Comparison of ENCODE assay signal across 8 cellular contexts in genomic region chr5:132387649-132388117, GRCh38. TPM values are rescaled to one million over a fixed set of nuclear protein-coding genes. Genes with fewer than 3 reads are reported as not detected.
DNase-seq lines count a peak whose midpoint lies in the region; ATAC-seq lines count a peak whose summit lies in the region.

No MANE protein-coding gene starts in this region.

- H3K36me3 ChIP-seq in mesenchymal stem cell (ENCODE audit: control insufficient read depth in 1 of 2, insufficient read depth in 2 of 2, low read depth in 1 of 2, low read length in 2 of 2) (peaks cover 0 to 30% of the 10 kb centered on the region in 2 experiments), aorta (ENCODE audit: control insufficient read depth in 1 of 2, insufficient read depth in 2 of 2, low read length in 1 of 2) (no peaks in the 10 kb centered on the region)

- H3K4me1 ChIP-seq in mesenchymal stem cell (ENCODE audit: control insufficient read depth, insufficient read depth, low read depth, low read length): peaks cover 34% of the 10 kb centered on the region
- peaks cover 1 to 3% of the 10 kb centered on the region in 2 donors for H3K4me1 ChIP-seq in aorta (ENCODE audit: control insufficient read depth in 1 of 2, insufficient read depth in 2 of 2, low read length in 2 of 2)

- H3K14ac ChIP-seq in mesenchymal stem cell (ENCODE audit: low read length in 2 of 2): no peak overlapping the region

- H3K4ac ChIP-seq in mesenchymal stem cell (ENCODE audit: low read depth in 1 of 2, low read length in 2 of 2): peak overlapping the region; percentile 19 to 29

- H3K27ac ChIP-seq in cingulate gyrus (ENCODE audit: low read depth, low read length): peak overlapping the region; percentile 41
- peak overlapping the region; percentile 99 for H3K27ac ChIP-seq in mesenchymal stem cell (ENCODE audit: low read length, poor library complexity, severe bottlenecking)
- peak overlapping the region; percentile 67 to 96 for H3K27ac ChIP-seq in aorta (ENCODE audit: low read depth in 1 of 2, low read length in 2 of 2)

- ATAC-seq in aorta (ENCODE audit: low FRiP score) (peak; percentile 88), HG02981 (IDR thresholded peaks at IDR 0.05; ENCODE audit: unreplicated experiment) (no peak)
- no peak for ATAC-seq in naive thymus-derived CD8-positive, alpha-beta T cell

- peaks cover 13 to 46% (median 25%) of the 10 kb centered on the region in 4 donors for H3K4me1 Mint-ChIP-seq in naive thymus-derived CD8-positive, alpha-beta T cell

- peak; percentile 90 for DNase-seq in CD1c-positive myeloid dendritic cell (ENCODE audit: extremely low spot score)
- peak; percentile 26 to 50 for DNase-seq in NOMO-1 (lab: John Stamatoyannopoulos, UW; ENCODE audit: unreplicated experiment in 2 of 2)
- DNase-seq in mesenchymal stem cell: peak; percentile 99
- peak; percentile 78 to 79 for DNase-seq in aorta
- no peak for DNase-seq in naive thymus-derived CD8-positive, alpha-beta T cell
- DNase-seq in retina: no peak

- H3K23ac ChIP-seq in mesenchymal stem cell (ENCODE audit: low read length in 2 of 2): no peak overlapping the region

- peak overlapping the region; percentile 92 for H2AK5ac ChIP-seq in mesenchymal stem cell (ENCODE audit: low read length, severe bottlenecking)

- peaks cover 5% of the 10 kb centered on the region for H3K79me1 ChIP-seq in mesenchymal stem cell (replicated peaks; ENCODE audit: low read length, poor library complexity, severe bottlenecking)

- no peak overlapping the region for H3K4me2 ChIP-seq in mesenchymal stem cell (ENCODE audit: low read length, poor library complexity, severe bottlenecking)

- peak overlapping the region; percentile 60 to 98 for H3K18ac ChIP-seq in mesenchymal stem cell (ENCODE audit: low read depth in 1 of 2, low read length in 2 of 2)

- peak overlapping the region; percentile 51 for H2BK120ac ChIP-seq in mesenchymal stem cell (ENCODE audit: low read depth, low read length)

- H2BK15ac ChIP-seq in mesenchymal stem cell (ENCODE audit: low read depth, poor library complexity, severe bottlenecking): no peak overlapping the region

- WGBS in mesenchymal stem cell: 1% methylated on average over 3 of the region's 4 CpGs
- WGBS in aorta, 2 donors: 5 to 6% methylated on average over 4 of the region's 4 CpGs

- H3K27ac Mint-ChIP-seq in naive thymus-derived CD8-positive, alpha-beta T cell: peak overlapping the region in 3 of 10 donors; percentile 63 to 65 (median 64)

- no peaks in the 10 kb centered on the region for H3K9me3 ChIP-seq in mesenchymal stem cell (ENCODE audit: control insufficient read depth, low read length)
- H3K9me3 ChIP-seq in aorta (ENCODE audit: control insufficient read depth, low read length): no peaks in the 10 kb centered on the region

- H3K27me3 ChIP-seq in mesenchymal stem cell (ENCODE audit: control insufficient read depth in 1 of 2, insufficient read depth in 1 of 2, low read length in 2 of 2) (no peaks in the 10 kb centered on the region), aorta (ENCODE audit: control insufficient read depth in 1 of 2, insufficient read depth in 2 of 2, low read length in 1 of 2) (no peaks in the 10 kb centered on the region)

- no peaks in the 10 kb centered on the region for H3K9me3 Mint-ChIP-seq in naive thymus-derived CD8-positive, alpha-beta T cell

- H3K4me3 ChIP-seq in mesenchymal stem cell (ENCODE audit: insufficient read depth in 1 of 2, low read depth in 1 of 2, low read length in 2 of 2) (peak overlapping the region in 1 of 2 experiments; percentile 44), aorta (ENCODE audit: low read length in 2 of 2) (no peak overlapping the region)

- H3K27me3 Mint-ChIP-seq in naive thymus-derived CD8-positive, alpha-beta T cell: no peaks in the 10 kb centered on the region

- intact Hi-C loops in aorta (cut with DNase I): loop anchor here (1.0 to 10.0 kb wide), 4 partner anchors 23 to 327 kb away; no protein-coding TSS in a partner anchor

- no peak overlapping the region for H2AFZ ChIP-seq in mesenchymal stem cell (ENCODE audit: low read depth, low read length)

- peak overlapping the region; percentile 73 for H3K9ac ChIP-seq in mesenchymal stem cell (ENCODE audit: low read length)

- peak overlapping the region; percentile 91 for H2BK5ac ChIP-seq in mesenchymal stem cell (ENCODE audit: low read depth, low read length, poor library complexity, severe bottlenecking)

- peak overlapping the region; percentile 71 for H4K91ac ChIP-seq in mesenchymal stem cell (ENCODE audit: low read length)

- H3K4me3 Mint-ChIP-seq in naive thymus-derived CD8-positive, alpha-beta T cell: no peak overlapping the region

- peak overlapping the region; percentile 31 to 69 for H2BK12ac ChIP-seq in mesenchymal stem cell (ENCODE audit: low read length in 2 of 2)

- POLR2A ChIA-PET in naive thymus-derived CD8-positive, alpha-beta T cell (lab: Charles Lee): interaction anchor here (0.8 to 7.2 kb wide), 7 partner anchors 15 to 432 kb away, joined by 3 to 96 read pairs (median 7); partner anchors contain the start of gene IRF1

- peak overlapping the region; percentile 53 for H4K8ac ChIP-seq in mesenchymal stem cell (ENCODE audit: low read length)

- H3K36me3 Mint-ChIP-seq in naive thymus-derived CD8-positive, alpha-beta T cell: peaks cover 0 to 13% (median 4%) of the 10 kb centered on the region in 3 donors

RNA-seq across cellular contexts. Expression of gene SLC22A5, which starts 18.2 kb away (rescaled TPM):
- 1.7 TPM for polyA plus RNA-seq in mesenchymal stem cell (2013, experiment 1 of 2)
- polyA plus RNA-seq in mesenchymal stem cell (2013, experiment 2 of 2): 1.7 TPM
- total RNA-seq in aorta: 10 to 100 TPM in 1 of 2 donors, 1 to 10 TPM in 1; 8.6 to 14.4 TPM
- 1 to 10 TPM; 7.6 to 8.9 TPM for polyA plus RNA-seq in aorta
- total RNA-seq in naive thymus-derived CD8-positive, alpha-beta T cell: 10 to 100 TPM in 1 of 2 experiments, 1 to 10 TPM in 1; 9.9 to 11.1 TPM
- polyA plus RNA-seq in naive thymus-derived CD8-positive, alpha-beta T cell: 1 to 10 TPM; 1.9 to 3.2 (median 2.0) TPM

Comparison
In these comparisons a context has a peak if more than half of its experiments do, and no peak if none do; other contexts are left out.
1. DNase-seq: peak in CD1c-positive myeloid dendritic cell (single experiment), NOMO-1 (2 of 2), mesenchymal stem cell (single experiment) and aorta (2 of 2); none in naive thymus-derived CD8-positive, alpha-beta T cell (0 of 10) and retina (single experiment).
2. H3K27ac ChIP-seq: peak in every context shown above with its lines; median percentile 99 in mesenchymal stem cell; 82 in aorta; 41 in cingulate gyrus.